Comparison of ENCODE assay signal across 19 cellular contexts in genomic region chr2:45867800-45868199, GRCh38.
DNase-seq lines count a peak whose midpoint lies in the region; ATAC-seq, FAIRE-seq and TF ChIP-seq lines count a peak whose summit lies in the region.
"Had no signal": no experiment of that assay in that cellular context is flagged by ENCODE, and none has a peak within 500 bp of the region (broad histone marks: within the 10 kb centered on the region; RNA-seq: fewer than 3 reads in every experiment).

No MANE protein-coding gene starts in this region.

- H4K20me1 ChIP-seq in GM12878 (ENCODE audit: control insufficient read depth, insufficient read depth) = no peaks in the 10 kb centered on the region

- FAIRE-seq in GM12878 (lab: Jason Lieb, UNC) = no peak
- FAIRE-seq: A204.1, D721Med had no signal

- CTCF ChIA-PET in GM12878 (lab: Yijun Ruan, JAX) = interaction anchor here (1.1 to 4.6 kb wide), 11 partner anchors 8 to 89 kb away, joined by 3 to 26 read pairs (median 5); no protein-coding TSS in a partner anchor

- WGBS in GM12878 (ENCODE audit: insufficient coverage, insufficient replicate concordance, low lambda C conversion rate, missing lambda C conversion rate) = 6% methylated on average over 4 of the region's 4 CpGs

- DNase-seq in activated naive CD4-positive, alpha-beta T cell (lab: John Stamatoyannopoulos, UW) = no peak
- DNase-seq in GM13976 (ENCODE audit: low spot score) (peak; percentile 35), GM12878 (ENCODE audit: low read depth, low spot score) (no peak), NCI-H82 treated with DMSO at 0.1 percent for 48 hours (lab: John Stamatoyannopoulos, UW; ENCODE audit: unreplicated experiment) (no peak)
- DNase-seq: CD8-positive, alpha-beta T cell; COR-L47; DMS153; DMS79 treated with DMSO at 0.1 percent for 48 hours; GDM1; HCEC 1CT; HFFc6 had no signal

- H3K4me3 ChIP-seq in GM12878 = 0 out of 2 replicates have a peak overlapping the region, but pooled peaks have one; percentile 11

- no peaks in the 10 kb centered on the region for H3K27me3 ChIP-seq in GM12878 (replicated peaks in 1 of 2; ENCODE audit: control insufficient read depth in 2 of 2, insufficient read depth in 2 of 2, low read length in 1 of 2)

- no peak overlapping the region for H3K4me3 Mint-ChIP-seq in activated naive CD4-positive, alpha-beta T cell treated with anti-CD3 and anti-CD28 coated beads, Interleukin-2, amount 50 U/mL, for 24 hours
- H3K4me3 Mint-ChIP-seq: B cell; CD14-positive monocyte; CD8-positive, alpha-beta T cell; HFFc6 had no signal

- peak overlapping the region; percentile 73 for H3K27ac ChIP-seq in GM12878 (ENCODE audit: control insufficient read depth, insufficient read depth)

- H3K79me2 ChIP-seq in GM12878 (ENCODE audit: control insufficient read depth, insufficient read depth, low read length) = peaks cover 3% of the 10 kb centered on the region; the same call in 1 of the 2 replicates

- no peak for TF ChIP-seq CTCF in GM13976 (IDR thresholded peaks at IDR 0.05; ENCODE audit: borderline replicate concordance, control extremely low read depth, extremely low read depth, insufficient read depth, missing control alignments)
- no peak for TF ChIP-seq CTCF in GM12878 (IDR thresholded peaks at IDR 0.05 in 2 of 3, conservative IDR thresholded peaks at IDR 0.05 in 1 of 3; ENCODE audit: control insufficient read depth in 2 of 3, extremely low read depth in 1 of 3, insufficient read depth in 1 of 3, low read depth in 3 of 3, low read length in 3 of 3)

- in situ Hi-C loops in GM13976 (cut with MboI; ENCODE audit: low sequenced_read_pairs, unreplicated experiment) = no loop called here
- in situ Hi-C loops in GM12878 (cut with MboI) = no loop called here

- peaks cover 26% of the 10 kb centered on the region for H3K4me1 ChIP-seq in GM12878 (ENCODE audit: control insufficient read depth, insufficient read depth, low read length)

- H3K4me1 Mint-ChIP-seq in activated naive CD4-positive, alpha-beta T cell treated with anti-CD3 and anti-CD28 coated beads, Interleukin-2, amount 50 U/mL, for 24 hours = peaks cover 12% of the 10 kb centered on the region

- RAD21 ChIA-PET in GM12878 (lab: Charles Lee; ENCODE audit: unreplicated experiment) = interaction anchor here (0.7 to 6.8 kb wide), 15 partner anchors 8 to 68 kb away, joined by 3 to 85 read pairs (median 5); no protein-coding TSS in a partner anchor

- H3K9ac ChIP-seq in GM12878 (ENCODE audit: control insufficient read depth, insufficient read depth, low read length) = peak overlapping the region; percentile 48

- TF ChIP-seq POLR2A in GM12878 (IDR thresholded peaks at IDR 0.05; ENCODE audit: low read depth, low read length) = no peak

- peak overlapping the region; percentile 18 for H3K27ac Mint-ChIP-seq in activated naive CD4-positive, alpha-beta T cell treated with anti-CD3 and anti-CD28 coated beads, Interleukin-2, amount 50 U/mL, for 24 hours
- H3K27ac Mint-ChIP-seq: B cell; CD14-positive monocyte; CD8-positive, alpha-beta T cell; HFFc6 had no signal

- ATAC-seq in GM12878 (peak; percentile 67), GM18502 (IDR thresholded peaks at IDR 0.05; ENCODE audit: poor library complexity, unreplicated experiment) (no peak), GM18909 (IDR thresholded peaks at IDR 0.05; ENCODE audit: poor library complexity, unreplicated experiment) (no peak)
- ATAC-seq: CD8-positive, alpha-beta T cell had no signal

- intact Hi-C loops in GM12878 (cut with micrococcal nuclease; ENCODE audit: unreplicated experiment) = loop anchor here (2.0 kb wide), 1 partner anchor 21 kb away; no protein-coding TSS in a partner anchor

- POLR2A ChIA-PET in GM12878 (lab: Charles Lee) = interaction anchor here (0.6 to 4.2 kb wide), 16 partner anchors 11 to 254 kb away, joined by 3 to 52 read pairs (median 7); no protein-coding TSS in a partner anchor

- H3K9me3 ChIP-seq in GM12878 (replicated peaks; ENCODE audit: control insufficient read depth, insufficient read depth, low read length) = no peaks in the 10 kb centered on the region; the same call in 2 of the 3 replicates

- TF ChIP-seq EP300 in GM12878 (IDR thresholded peaks at IDR 0.05; ENCODE audit: borderline replicate concordance in 1 of 2, control insufficient read depth in 1 of 2, low read depth in 2 of 2, low read length in 2 of 2) = no peak

- H2AFZ ChIP-seq in GM12878 (ENCODE audit: control insufficient read depth, low read depth, low read length) = peak overlapping the region; percentile 10

- H3K27me3 Mint-ChIP-seq in activated naive CD4-positive, alpha-beta T cell treated with anti-CD3 and anti-CD28 coated beads, Interleukin-2, amount 50 U/mL, for 24 hours = no peaks in the 10 kb centered on the region
- H3K27me3 Mint-ChIP-seq: B cell, IgD-negative memory B cell had no signal

- no peaks in the 10 kb centered on the region for H3K9me3 Mint-ChIP-seq in activated naive CD4-positive, alpha-beta T cell treated with anti-CD3 and anti-CD28 coated beads, Interleukin-2, amount 50 U/mL, for 24 hours
- H3K9me3 Mint-ChIP-seq: CD14-positive monocyte; CD8-positive, alpha-beta T cell; HFFc6; IgD-negative memory B cell had no signal

- no peaks in the 10 kb centered on the region; a peak in 1 of 4 replicates for H3K36me3 ChIP-seq in GM12878 (ENCODE audit: control insufficient read depth in 2 of 2, insufficient read depth in 2 of 2, low read length in 1 of 2)

- H3K4me2 ChIP-seq in GM12878 (ENCODE audit: control insufficient read depth, insufficient read depth) = peak overlapping the region; percentile 62

- TF ChIP-seq RAD21 in GM12878 (IDR thresholded peaks at IDR 0.05; ENCODE audit: insufficient read depth, low read depth, low read length) = no peak

- BruUV-seq in GM12878 (replicated peaks; lab: Mats Ljungman, UMichigan) = no TSS peak

- SMC1A ChIA-PET in GM12878 (lab: Charles Lee; ENCODE audit: uncharacterized antibody, unreplicated experiment) = interaction anchor here (0.9 to 9.7 kb wide), 14 partner anchors 8 to 139 kb away, joined by 3 to 124 read pairs (median 8); no protein-coding TSS in a partner anchor

- H3K36me3 Mint-ChIP-seq in activated naive CD4-positive, alpha-beta T cell treated with anti-CD3 and anti-CD28 coated beads, Interleukin-2, amount 50 U/mL, for 24 hours = peaks cover 1% of the 10 kb centered on the region
- H3K36me3 Mint-ChIP-seq: CD8-positive, alpha-beta T cell had no signal

TF ChIP-seq in GM12878, 131 proteins besides CTCF, POLR2A, EP300 and RAD21 (continues in another document):
- TF ChIP-seq MXI1 (IDR thresholded peaks at IDR 0.05; ENCODE audit: low read depth, low read length) (peak; percentile 68; the same call in 1 of the 2 replicates), FOS (IDR thresholded peaks at IDR 0.05; ENCODE audit: borderline replicate concordance, extremely low read depth, insufficient read length) (no peak), BMI1 (IDR thresholded peaks at IDR 0.05; ENCODE audit: borderline replicate concordance) (no peak), EED (IDR thresholded peaks at IDR 0.05; ENCODE audit: low read depth) (no peak), FOXM1 (IDR thresholded peaks at IDR 0.05; ENCODE audit: low read depth, low read length) (peak; percentile 40; the same call in 1 of the 2 replicates), HDAC2 (IDR thresholded peaks at IDR 0.05) (no peak), HSF1 (IDR thresholded peaks at IDR 0.05; ENCODE audit: low read depth, low read length) (no peak), NFIC (IDR thresholded peaks at IDR 0.05; ENCODE audit: low read depth, low read length) (peak; percentile 48; the same call in 1 of the 2 replicates), IRF5 (IDR thresholded peaks at IDR 0.05; ENCODE audit: borderline replicate concordance) (no peak), CREB1 (IDR thresholded peaks at IDR 0.05; ENCODE audit: low read depth) (0 out of 2 replicates have a peak, but pooled peaks have one; percentile 22), SUZ12 (IDR thresholded peaks at IDR 0.05; ENCODE audit: unreplicated experiment) (no peak), CBX5 (IDR thresholded peaks at IDR 0.05; ENCODE audit: low read depth) (no peak)
